Comparison of ENCODE assay signal across 1 cellular context in genomic region chr13:112587767-112588489, GRCh38.
TF ChIP-seq lines count a peak whose summit lies in the region.

TUBGCP3 (minus strand) TSS chr13:112588153; CDS start chr13:112587980, 173 bp downstream.

TF ChIP-seq in K562, 482 proteins besides CTCF, POLR2A, EP300 and RAD21 (continued from another document and continues in another):
- no peak for TF ChIP-seq XRCC5 (IDR thresholded peaks at IDR 0.05; ENCODE audit: low read depth, low read length)
- TF ChIP-seq HNRNPK (IDR thresholded peaks at IDR 0.05; ENCODE audit: low read depth, low read length, poor library complexity, severe bottlenecking) = no peak
- TF ChIP-seq STAT5A (IDR thresholded peaks at IDR 0.05; ENCODE audit: borderline replicate concordance, low read length) = peak; percentile 16; the same call in 1 of the 2 replicates
- no peak; the same call in 1 of the 2 replicates for TF ChIP-seq THAP12 (CRISPR knock-in tag; IDR thresholded peaks at IDR 0.05)
- TF ChIP-seq RERE (CRISPR knock-in tag; IDR thresholded peaks at IDR 0.05; ENCODE audit: borderline replicate concordance) = no peak
- no peak for TF ChIP-seq MED1 (CRISPR knock-in tag; IDR thresholded peaks at IDR 0.05; ENCODE audit: borderline replicate concordance)
- TF ChIP-seq PATZ1 (CRISPR knock-in tag; IDR thresholded peaks at IDR 0.05; ENCODE audit: borderline replicate concordance) = no peak
- no peak for TF ChIP-seq HDGF (IDR thresholded peaks at IDR 0.05)
- no peak for TF ChIP-seq THRA (IDR thresholded peaks at IDR 0.05)
- 0 out of 4 replicates have a peak, but pooled peaks have one; percentile 72 to 76 for TF ChIP-seq UBTF (IDR thresholded peaks at IDR 0.05; ENCODE audit: borderline replicate concordance in 1 of 2, low read depth in 2 of 2, low read length in 2 of 2)
- no peak; the same call in 1 of the 2 replicates for TF ChIP-seq ZNF134 (CRISPR knock-in tag; conservative IDR thresholded peaks at IDR 0.05)
- TF ChIP-seq SNAPC5 (CRISPR knock-in tag; IDR thresholded peaks at IDR 0.05) = no peak
- TF ChIP-seq ATF1 (CRISPR knock-in tag; IDR thresholded peaks at IDR 0.05) = no peak
- TF ChIP-seq ATF1 (tag; IDR thresholded peaks at IDR 0.05) = peak; percentile 53
- no peak; the same call in 1 of the 2 replicates for TF ChIP-seq ATF6 (CRISPR knock-in tag; IDR thresholded peaks at IDR 0.05)
- TF ChIP-seq GATA2 (CRISPR knock-in tag; IDR thresholded peaks at IDR 0.05) = no peak
- TF ChIP-seq HMBOX1 (IDR thresholded peaks at IDR 0.05) = no peak
- no peak for TF ChIP-seq KLF10 (CRISPR knock-in tag; IDR thresholded peaks at IDR 0.05)
- no peak for TF ChIP-seq ZNF347 (CRISPR knock-in tag; IDR thresholded peaks at IDR 0.05; ENCODE audit: low read depth)
- no peak for TF ChIP-seq MAFG (tag; conservative IDR thresholded peaks at IDR 0.05)
- TF ChIP-seq ZBTB12 (CRISPR knock-in tag; IDR thresholded peaks at IDR 0.05) = peak; percentile 28; the same call in 1 of the 2 replicates
- no peak for TF ChIP-seq SETDB1 (IDR thresholded peaks at IDR 0.05; ENCODE audit: low read length)
- TF ChIP-seq PHF21A (IDR thresholded peaks at IDR 0.05; ENCODE audit: borderline replicate concordance, low read depth) = no peak
- TF ChIP-seq FOXK1 (CRISPR knock-in tag; IDR thresholded peaks at IDR 0.05; ENCODE audit: borderline replicate concordance) = no peak
- no peak for TF ChIP-seq MBD1 (CRISPR knock-in tag; IDR thresholded peaks at IDR 0.05)
- no peak for TF ChIP-seq ZFP30 (CRISPR knock-in tag; IDR thresholded peaks at IDR 0.05; ENCODE audit: borderline replicate concordance)
- no peak for TF ChIP-seq CCAR2 (IDR thresholded peaks at IDR 0.05; ENCODE audit: low read depth, low read length)
- TF ChIP-seq BMI1 (IDR thresholded peaks at IDR 0.05; ENCODE audit: low read length) = no peak
- no peak for TF ChIP-seq ZNF512 (tag; IDR thresholded peaks at IDR 0.05)
- TF ChIP-seq PHTF2 (CRISPR knock-in tag; IDR thresholded peaks at IDR 0.05) = no peak
- no peak for TF ChIP-seq HIVEP1 (CRISPR knock-in tag; IDR thresholded peaks at IDR 0.05)
- no peak for TF ChIP-seq RBM15 (IDR thresholded peaks at IDR 0.05; ENCODE audit: insufficient read depth, low read length)
- TF ChIP-seq DLX4 (CRISPR knock-in tag; IDR thresholded peaks at IDR 0.05) = no peak
- peak; percentile 92 for TF ChIP-seq GABPB1 (CRISPR knock-in tag; IDR thresholded peaks at IDR 0.05)
- TF ChIP-seq NUFIP1 (IDR thresholded peaks at IDR 0.05; ENCODE audit: partially characterized antibody) = no peak
